Comparison of ENCODE assay signal across 1 cellular context in genomic region chr10:55160904-55161303, GRCh38.
TF ChIP-seq lines count a peak whose summit lies in the region.

No MANE protein-coding gene starts in this region.

TF ChIP-seq in WTC11, 78 proteins besides CTCF, POLR2A, EP300 and RAD21 (continued from another document):
- TF ChIP-seq, protein P1, sequence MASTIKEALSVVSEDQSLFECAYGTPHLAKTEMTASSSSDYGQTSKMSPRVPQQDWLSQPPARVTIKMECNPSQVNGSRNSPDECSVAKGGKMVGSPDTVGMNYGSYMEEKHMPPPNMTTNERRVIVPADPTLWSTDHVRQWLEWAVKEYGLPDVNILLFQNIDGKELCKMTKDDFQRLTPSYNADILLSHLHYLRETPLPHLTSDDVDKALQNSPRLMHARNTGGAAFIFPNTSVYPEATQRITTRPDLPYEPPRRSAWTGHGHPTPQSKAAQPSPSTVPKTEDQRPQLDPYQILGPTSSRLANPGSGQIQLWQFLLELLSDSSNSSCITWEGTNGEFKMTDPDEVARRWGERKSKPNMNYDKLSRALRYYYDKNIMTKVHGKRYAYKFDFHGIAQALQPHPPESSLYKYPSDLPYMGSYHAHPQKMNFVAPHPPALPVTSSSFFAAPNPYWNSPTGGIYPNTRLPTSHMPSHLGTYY (CRISPR knock-in tag; IDR thresholded peaks at IDR 0.05) = no peak
- TF ChIP-seq STAT6 (CRISPR knock-in tag; conservative IDR thresholded peaks at IDR 0.05; ENCODE audit: low read depth) = no peak
- TF ChIP-seq SOX15 (CRISPR knock-in tag; IDR thresholded peaks at IDR 0.05) = no peak
- no peak for TF ChIP-seq ZMAT4 (CRISPR knock-in tag; IDR thresholded peaks at IDR 0.05)
- TF ChIP-seq, protein P2, sequence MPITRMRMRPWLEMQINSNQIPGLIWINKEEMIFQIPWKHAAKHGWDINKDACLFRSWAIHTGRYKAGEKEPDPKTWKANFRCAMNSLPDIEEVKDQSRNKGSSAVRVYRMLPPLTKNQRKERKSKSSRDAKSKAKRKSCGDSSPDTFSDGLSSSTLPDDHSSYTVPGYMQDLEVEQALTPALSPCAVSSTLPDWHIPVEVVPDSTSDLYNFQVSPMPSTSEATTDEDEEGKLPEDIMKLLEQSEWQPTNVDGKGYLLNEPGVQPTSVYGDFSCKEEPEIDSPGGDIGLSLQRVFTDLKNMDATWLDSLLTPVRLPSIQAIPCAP (CRISPR knock-in tag; IDR thresholded peaks at IDR 0.05) = no peak
- TF ChIP-seq GRHL2 (CRISPR knock-in tag; IDR thresholded peaks at IDR 0.05; ENCODE audit: insufficient replicate concordance, severe bottlenecking) = no peak
